Comparison of ENCODE assay signal across 8 cellular contexts in the genomic region with DNA sequence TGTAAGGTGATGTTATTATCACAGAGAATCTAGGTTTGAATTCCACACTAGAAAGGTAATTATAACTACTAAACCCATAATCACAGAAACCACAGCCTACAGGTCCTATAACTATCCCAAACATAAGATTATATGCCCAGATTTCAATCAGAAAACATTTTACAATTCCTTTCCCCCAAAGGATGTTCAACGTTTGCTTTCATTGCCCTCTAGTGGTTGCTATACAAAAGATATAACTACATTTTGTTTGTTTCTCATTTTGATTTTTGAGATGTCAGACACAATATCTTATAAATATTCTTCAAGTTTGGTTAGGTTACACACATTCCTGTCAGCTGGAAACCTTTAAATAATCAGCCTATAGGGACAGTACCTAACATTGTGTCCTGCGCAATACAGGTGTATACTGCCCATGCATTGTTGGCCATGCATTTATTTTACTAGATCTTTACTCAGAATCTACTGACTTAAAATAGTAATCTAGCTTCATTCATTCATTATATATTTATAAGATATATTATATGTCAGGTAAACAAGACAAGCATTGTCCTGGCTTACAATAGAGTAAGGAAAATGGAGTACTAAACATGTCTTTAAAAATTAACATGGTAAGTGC.
DNase-seq lines count a peak whose midpoint lies in the region; ATAC-seq and TF ChIP-seq lines count a peak whose summit lies in the region.

No MANE protein-coding gene starts in this region.

- 47% methylated on average over 2 of the region's 2 CpGs for WGBS in liver

- H2AFZ ChIP-seq in DND-41 (ENCODE audit: low read depth, low read length), result no peak overlapping the region

- H3K4me2 ChIP-seq in DND-41 (ENCODE audit: insufficient read depth, low read length), result no peak overlapping the region

- no peaks in the 10 kb centered on the region for H3K36me3 ChIP-seq in DND-41 (ENCODE audit: insufficient read depth, low read length)
- H3K36me3 ChIP-seq in adipocyte (ENCODE audit: control insufficient read depth, insufficient read depth, low read length, severe bottlenecking), result no peaks in the 10 kb centered on the region
- no peaks in the 10 kb centered on the region for H3K36me3 ChIP-seq in liver (ENCODE audit: control insufficient read depth in 4 of 4, insufficient read depth in 3 of 4, low read depth in 1 of 4, low read length in 3 of 4)

- ATAC-seq in DND-41 (ENCODE audit: insufficient read depth, low read depth) (no peak), GM18909 (IDR thresholded peaks at IDR 0.05; ENCODE audit: poor library complexity, unreplicated experiment) (no peak)

- H3K27me3 ChIP-seq in DND-41 (ENCODE audit: insufficient read depth, low read length, poor library complexity) (peaks cover 4% of the 10 kb centered on the region), adipocyte (replicated peaks; ENCODE audit: control insufficient read depth, insufficient read depth, low read length) (no peaks in the 10 kb centered on the region), liver (ENCODE audit: control insufficient read depth in 4 of 4, insufficient read depth in 4 of 4, low read length in 3 of 4) (no peaks in the 10 kb centered on the region)

- DNase-seq in DND-41, result no peak
- DNase-seq in adipocyte (ENCODE audit: low read depth), result peak; percentile 70
- DNase-seq in activated naive CD4-positive, alpha-beta T cell treated with anti-CD3 and anti-CD28 coated beads, Interleukin-2, amount 50 U/mL, for 16 hours, result no peak
- no peak for DNase-seq in HPDE6-E6E7 (ENCODE audit: extremely low spot score)
- DNase-seq in NCI-H524 treated with DMSO at 0.1 percent for 48 hours (lab: John Stamatoyannopoulos, UW), result no peak

- H3K4me1 ChIP-seq in DND-41 (ENCODE audit: insufficient read depth, low read length), result no peaks in the 10 kb centered on the region
- peaks cover 4% of the 10 kb centered on the region for H3K4me1 ChIP-seq in adipocyte (ENCODE audit: control insufficient read depth, insufficient read depth, low read length)
- no peaks in the 10 kb centered on the region for H3K4me1 ChIP-seq in liver (ENCODE audit: control insufficient read depth in 4 of 4, insufficient read depth in 4 of 4, low read length in 3 of 4)

- H3K9me3 ChIP-seq in DND-41 (ENCODE audit: insufficient read depth, low read length, severe bottlenecking), result no peaks in the 10 kb centered on the region
- no peaks in the 10 kb centered on the region for H3K9me3 ChIP-seq in adipocyte (ENCODE audit: control insufficient read depth, low read length)
- H3K9me3 ChIP-seq in liver (ENCODE audit: control insufficient read depth in 4 of 4, low read length in 3 of 4), result no peaks in the 10 kb centered on the region

- no peaks in the 10 kb centered on the region for H4K20me1 ChIP-seq in DND-41 (ENCODE audit: insufficient read depth, low read length)

- no peak overlapping the region for H3K27ac ChIP-seq in DND-41 (ENCODE audit: low read length)
- no peak overlapping the region for H3K27ac ChIP-seq in liver (ENCODE audit: low read depth in 1 of 2, low read length in 2 of 2)

- TF ChIP-seq RAD21 in liver (IDR thresholded peaks at IDR 0.05), result peak; percentile 84

- TF ChIP-seq CTCF in DND-41 (IDR thresholded peaks at IDR 0.05; ENCODE audit: borderline replicate concordance, extremely low read depth, low read length, poor library complexity, severe bottlenecking) (peak; percentile 62), LNCAP (IDR thresholded peaks at IDR 0.05) (peak; percentile 74), liver (IDR thresholded peaks at IDR 0.05; ENCODE audit: low read depth, low read length, missing input control) (peak; percentile 28)

- no peaks in the 10 kb centered on the region for H3K79me2 ChIP-seq in DND-41 (ENCODE audit: insufficient read depth, low read length)

- H3K4me3 ChIP-seq in DND-41 (ENCODE audit: low read depth in 1 of 2, low read length in 2 of 2) (no peak overlapping the region), adipocyte (ENCODE audit: low read length) (no peak overlapping the region), liver (ENCODE audit: low read depth in 1 of 3, low read length in 3 of 3) (no peak overlapping the region)

- H3K9ac ChIP-seq in DND-41 (ENCODE audit: low read depth, low read length) (no peak overlapping the region), adipocyte (ENCODE audit: low read length) (no peak overlapping the region), liver (ENCODE audit: low read depth in 1 of 2, low read length in 2 of 2) (no peak overlapping the region)

TF ChIP-seq in liver, 16 proteins besides CTCF, POLR2A, EP300 and RAD21:
- TF ChIP-seq RXRA (IDR thresholded peaks at IDR 0.05), result no peak
- no peak for TF ChIP-seq FOXA1 (IDR thresholded peaks at IDR 0.05)
- TF ChIP-seq, protein P1, sequence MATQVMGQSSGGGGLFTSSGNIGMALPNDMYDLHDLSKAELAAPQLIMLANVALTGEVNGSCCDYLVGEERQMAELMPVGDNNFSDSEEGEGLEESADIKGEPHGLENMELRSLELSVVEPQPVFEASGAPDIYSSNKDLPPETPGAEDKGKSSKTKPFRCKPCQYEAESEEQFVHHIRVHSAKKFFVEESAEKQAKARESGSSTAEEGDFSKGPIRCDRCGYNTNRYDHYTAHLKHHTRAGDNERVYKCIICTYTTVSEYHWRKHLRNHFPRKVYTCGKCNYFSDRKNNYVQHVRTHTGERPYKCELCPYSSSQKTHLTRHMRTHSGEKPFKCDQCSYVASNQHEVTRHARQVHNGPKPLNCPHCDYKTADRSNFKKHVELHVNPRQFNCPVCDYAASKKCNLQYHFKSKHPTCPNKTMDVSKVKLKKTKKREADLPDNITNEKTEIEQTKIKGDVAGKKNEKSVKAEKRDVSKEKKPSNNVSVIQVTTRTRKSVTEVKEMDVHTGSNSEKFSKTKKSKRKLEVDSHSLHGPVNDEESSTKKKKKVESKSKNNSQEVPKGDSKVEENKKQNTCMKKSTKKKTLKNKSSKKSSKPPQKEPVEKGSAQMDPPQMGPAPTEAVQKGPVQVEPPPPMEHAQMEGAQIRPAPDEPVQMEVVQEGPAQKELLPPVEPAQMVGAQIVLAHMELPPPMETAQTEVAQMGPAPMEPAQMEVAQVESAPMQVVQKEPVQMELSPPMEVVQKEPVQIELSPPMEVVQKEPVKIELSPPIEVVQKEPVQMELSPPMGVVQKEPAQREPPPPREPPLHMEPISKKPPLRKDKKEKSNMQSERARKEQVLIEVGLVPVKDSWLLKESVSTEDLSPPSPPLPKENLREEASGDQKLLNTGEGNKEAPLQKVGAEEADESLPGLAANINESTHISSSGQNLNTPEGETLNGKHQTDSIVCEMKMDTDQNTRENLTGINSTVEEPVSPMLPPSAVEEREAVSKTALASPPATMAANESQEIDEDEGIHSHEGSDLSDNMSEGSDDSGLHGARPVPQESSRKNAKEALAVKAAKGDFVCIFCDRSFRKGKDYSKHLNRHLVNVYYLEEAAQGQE (IDR thresholded peaks at IDR 0.05), result no peak
- no peak for TF ChIP-seq SP1 (IDR thresholded peaks at IDR 0.05)
- TF ChIP-seq, protein P2, sequence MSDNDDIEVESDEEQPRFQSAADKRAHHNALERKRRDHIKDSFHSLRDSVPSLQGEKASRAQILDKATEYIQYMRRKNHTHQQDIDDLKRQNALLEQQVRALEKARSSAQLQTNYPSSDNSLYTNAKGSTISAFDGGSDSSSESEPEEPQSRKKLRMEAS (IDR thresholded peaks at IDR 0.05), result no peak
- TF ChIP-seq EGR1 (IDR thresholded peaks at IDR 0.05; ENCODE audit: low read depth in 2 of 2), result no peak
